Comparison of ENCODE assay signal across 16 cellular contexts in the genomic region with DNA sequence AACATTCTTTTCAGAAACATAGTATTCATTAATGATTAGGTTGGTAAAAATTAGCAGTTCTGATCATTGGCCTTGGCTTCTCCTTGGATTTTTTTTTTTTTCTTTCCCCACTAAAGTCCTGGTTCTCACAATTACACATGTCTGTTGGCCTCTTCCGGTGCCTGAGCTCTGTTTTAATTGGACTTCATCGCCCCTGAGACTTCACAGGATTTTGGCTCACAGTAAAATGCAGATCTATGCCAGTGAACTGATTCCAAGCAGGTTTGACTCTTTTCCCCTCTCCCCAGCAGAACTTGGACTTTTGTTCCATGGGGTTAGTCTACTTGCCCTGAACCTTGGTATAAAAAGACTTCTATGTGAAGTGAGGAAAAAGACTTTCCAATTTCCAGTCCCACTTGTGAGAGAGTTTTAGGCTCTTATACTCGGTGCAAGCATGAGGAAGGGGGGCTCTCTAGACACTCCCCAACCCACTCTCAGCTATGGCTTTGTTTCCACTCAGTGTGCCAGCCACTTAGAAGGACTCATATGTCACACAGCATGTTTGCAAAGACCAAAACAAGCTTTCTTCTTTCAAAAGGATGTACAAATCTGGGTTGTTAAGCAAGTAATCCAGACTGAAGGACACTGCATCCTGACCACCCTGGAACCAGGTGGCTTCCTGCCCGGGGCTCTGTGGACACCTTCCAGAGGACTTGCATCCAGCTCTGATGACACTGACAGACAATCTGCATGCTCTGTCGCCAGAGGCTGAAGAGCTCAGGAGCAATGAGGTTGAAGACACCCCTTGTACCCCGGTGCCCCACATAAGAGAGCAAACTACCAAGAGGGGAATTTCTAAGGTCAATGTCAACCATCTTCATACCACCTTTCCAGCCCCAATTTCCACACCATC.
"Had no signal": no experiment of that assay in that cellular context is flagged by ENCODE, and none has a peak within 500 bp of the region (broad histone marks: within the 10 kb centered on the region; RNA-seq: fewer than 3 reads in every experiment).

No MANE protein-coding gene starts in this region.

- DNase-seq: activated CD4-positive, alpha-beta T cell treated with anti-CD3 and anti-CD28 coated beads for 1 hour; activated effector memory CD4-positive, alpha-beta T cell treated with anti-CD3 and anti-CD28 coated beads, Interleukin-2, amount 50 U/mL, for 16 hours; activated naive CD4-positive, alpha-beta T cell treated with anti-CD3 and anti-CD28 coated beads, Interleukin-2, amount 50 U/mL, for 16 hours; activated T-cell treated with anti-CD3 and anti-CD28 coated beads, Interleukin-2, amount 50 U/mL, for 72 hours; dermis blood vessel endothelial cell; effector memory CD4-positive, alpha-beta T cell; left colon; mammary epithelial cell; midbrain; stimulated activated naive B cell treated with anti-CD40 and anti-IgM and Interleukin-4, amounts not matched to agents 10 μg/mL and 1 μg/mL and 100 μg/mL, for 72 hours; T-helper 2 cell; thyroid gland; WERI-Rb-1 had no signal

- H3K4me3 Mint-ChIP-seq: activated T-cell treated with anti-CD3 and anti-CD28 coated beads, Interleukin-2, amount 50 U/mL, for 72 hours; stimulated activated naive B cell treated with anti-CD40 and anti-IgM and Interleukin-4, amounts not matched to agents 10 μg/mL and 1 μg/mL and 100 μg/mL, for 72 hours had no signal

- H3K27me3 Mint-ChIP-seq: stimulated activated naive B cell treated with anti-CD40 and anti-IgM and Interleukin-4, amounts not matched to agents 10 μg/mL and 1 μg/mL and 100 μg/mL, for 72 hours had no signal

- H3K4me3 ChIP-seq: ascending aorta, esophagus muscularis mucosa, prostate gland, thyroid gland had no signal

- H3K27ac Mint-ChIP-seq: activated T-cell treated with anti-CD3 and anti-CD28 coated beads, Interleukin-2, amount 50 U/mL, for 72 hours; stimulated activated naive B cell treated with anti-CD40 and anti-IgM and Interleukin-4, amounts not matched to agents 10 μg/mL and 1 μg/mL and 100 μg/mL, for 72 hours had no signal

- H3K27me3 ChIP-seq: ascending aorta, esophagus muscularis mucosa, thyroid gland had no signal

- H3K4me1 ChIP-seq: prostate gland had no signal

- H3K36me3 ChIP-seq: ascending aorta, esophagus muscularis mucosa, prostate gland, thyroid gland, WERI-Rb-1 had no signal

- H3K36me3 Mint-ChIP-seq: stimulated activated naive B cell treated with anti-CD40 and anti-IgM and Interleukin-4, amounts not matched to agents 10 μg/mL and 1 μg/mL and 100 μg/mL, for 72 hours had no signal

- H3K9me3 Mint-ChIP-seq: activated T-cell treated with anti-CD3 and anti-CD28 coated beads, Interleukin-2, amount 50 U/mL, for 72 hours; stimulated activated naive B cell treated with anti-CD40 and anti-IgM and Interleukin-4, amounts not matched to agents 10 μg/mL and 1 μg/mL and 100 μg/mL, for 72 hours had no signal

- ATAC-seq: activated T-cell treated with anti-CD3 and anti-CD28 coated beads, Interleukin-2, amount 50 U/mL, for 72 hours; left colon; stimulated activated naive B cell treated with anti-CD40 and anti-IgM and Interleukin-4, amounts not matched to agents 10 μg/mL and 1 μg/mL and 100 μg/mL, for 72 hours had no signal

- H3K9me3 ChIP-seq: ascending aorta, esophagus muscularis mucosa, prostate gland, thyroid gland had no signal

- H3K27ac ChIP-seq: esophagus muscularis mucosa, prostate gland, thyroid gland, WERI-Rb-1 had no signal
